Comparison of ENCODE assay signal across 9 cellular contexts in genomic region chr14:33951183-33951840, GRCh38. TPM values are rescaled to one million over a fixed set of nuclear protein-coding genes. Genes with fewer than 3 reads are reported as not detected.
DNase-seq lines count a peak whose midpoint lies in the region; TF ChIP-seq lines count a peak whose summit lies in the region.
"Had no signal": no experiment of that assay in that cellular context is flagged by ENCODE, and none has a peak within 500 bp of the region (broad histone marks: within the 10 kb centered on the region; RNA-seq: fewer than 3 reads in every experiment).

No MANE protein-coding gene starts in this region.

- H3K27ac ChIP-seq in iPS-18a (ENCODE audit: low read length) (peak overlapping the region; percentile 7), suprapubic skin (peak overlapping the region; percentile 81)

- no peak overlapping the region for H3K27ac Mint-ChIP-seq in activated CD4-positive, alpha-beta T cell treated with anti-CD3 and anti-CD28 coated beads, Interleukin-2, amount 10 ng/mL, durations not matched to agents 7 days and 5 days
- H3K27ac Mint-ChIP-seq in activated CD4-positive, alpha-beta memory T cell treated with anti-CD3 and anti-CD28 coated beads, Interleukin-2, amount 10 ng/mL, durations not matched to agents 7 days and 5 days, result no peak overlapping the region

- peak overlapping the region; percentile 35 for H3K9ac ChIP-seq in iPS-18a (ENCODE audit: low read length)

- H3K9me3 ChIP-seq in iPS-18a (ENCODE audit: control insufficient read depth, low read depth, low read length) (no peaks in the 10 kb centered on the region), suprapubic skin (no peaks in the 10 kb centered on the region)

- intact Hi-C loops in head of caudate nucleus (cut with DNase I), result loop anchor here (5.0 to 10.0 kb wide), 3 partner anchors 63 to 143 kb away; no protein-coding TSS in a partner anchor

- POLR2A ChIA-PET in activated CD4-positive, alpha-beta T cell treated with anti-CD3 and anti-CD28 coated beads, Interleukin-2, amount 10 ng/mL, durations not matched to agents 7 days and 5 days (lab: Charles Lee), result no interaction called here
- POLR2A ChIA-PET in activated CD4-positive, alpha-beta memory T cell treated with anti-CD3 and anti-CD28 coated beads, Interleukin-2, amount 10 ng/mL, durations not matched to agents 7 days and 5 days (lab: Charles Lee), result interaction anchor here (1.6 to 1.8 kb wide), 2 partner anchors 26 to 146 kb away, joined by 3 to 5 read pairs; no protein-coding TSS in a partner anchor

- H3K36me3 Mint-ChIP-seq in activated CD4-positive, alpha-beta T cell treated with anti-CD3 and anti-CD28 coated beads, Interleukin-2, amount 10 ng/mL, durations not matched to agents 7 days and 5 days (ENCODE audit: low read depth), result peaks cover 11% of the 10 kb centered on the region
- no peaks in the 10 kb centered on the region for H3K36me3 Mint-ChIP-seq in activated CD4-positive, alpha-beta memory T cell treated with anti-CD3 and anti-CD28 coated beads, Interleukin-2, amount 10 ng/mL, durations not matched to agents 7 days and 5 days (ENCODE audit: low read depth)

- H3K27me3 Mint-ChIP-seq in activated CD4-positive, alpha-beta T cell treated with anti-CD3 and anti-CD28 coated beads, Interleukin-2, amount 10 ng/mL, durations not matched to agents 7 days and 5 days, result peaks cover 74% of the 10 kb centered on the region
- peaks cover 64% of the 10 kb centered on the region for H3K27me3 Mint-ChIP-seq in activated CD4-positive, alpha-beta memory T cell treated with anti-CD3 and anti-CD28 coated beads, Interleukin-2, amount 10 ng/mL, durations not matched to agents 7 days and 5 days

- no peak for TF ChIP-seq CTCF in suprapubic skin (IDR thresholded peaks at IDR 0.05)

- H3K9me3 Mint-ChIP-seq in activated CD4-positive, alpha-beta T cell treated with anti-CD3 and anti-CD28 coated beads, Interleukin-2, amount 10 ng/mL, durations not matched to agents 7 days and 5 days, result no peaks in the 10 kb centered on the region
- no peaks in the 10 kb centered on the region for H3K9me3 Mint-ChIP-seq in activated CD4-positive, alpha-beta memory T cell treated with anti-CD3 and anti-CD28 coated beads, Interleukin-2, amount 10 ng/mL, durations not matched to agents 7 days and 5 days

- DNase-seq in activated CD4-positive, alpha-beta T cell treated with anti-CD3 and anti-CD28 coated beads, Interleukin-2, amount 10 ng/mL, durations not matched to agents 7 days and 5 days, result no peak
- DNase-seq in activated CD4-positive, alpha-beta T cell treated with anti-CD3 and anti-CD28 coated beads, Interleukin-2, amount 50 U/mL, for 4 hours, result no peak
- DNase-seq in activated CD4-positive, alpha-beta memory T cell treated with anti-CD3 and anti-CD28 coated beads, Interleukin-2, amount 10 ng/mL, durations not matched to agents 7 days and 5 days, result no peak
- DNase-seq in suprapubic skin (ENCODE audit: low spot score in 2 of 2), result no peak
- no peak for DNase-seq in D341Med (ENCODE audit: low spot score)
- no peak for DNase-seq in activated CD8-positive, alpha-beta memory T cell treated with anti-CD3 and anti-CD28 coated beads, Interleukin-2, amount 50 U/mL, for 48 hours
- no peak for DNase-seq in head of caudate nucleus

- H3K4me1 Mint-ChIP-seq in activated CD4-positive, alpha-beta T cell treated with anti-CD3 and anti-CD28 coated beads, Interleukin-2, amount 10 ng/mL, durations not matched to agents 7 days and 5 days, result peaks cover 36% of the 10 kb centered on the region
- H3K4me1 Mint-ChIP-seq in activated CD4-positive, alpha-beta memory T cell treated with anti-CD3 and anti-CD28 coated beads, Interleukin-2, amount 10 ng/mL, durations not matched to agents 7 days and 5 days, result peaks cover 26% of the 10 kb centered on the region

- H3K4me1 ChIP-seq in iPS-18a (ENCODE audit: control insufficient read depth, low read depth, low read length) (peaks cover 20% of the 10 kb centered on the region), suprapubic skin (peaks cover 25% of the 10 kb centered on the region)

- peaks cover 26% of the 10 kb centered on the region for H3K27me3 ChIP-seq in iPS-18a (ENCODE audit: control insufficient read depth, insufficient read depth, low read length)
- H3K27me3 ChIP-seq in suprapubic skin, result no peaks in the 10 kb centered on the region

- CTCF ChIA-PET in activated CD4-positive, alpha-beta T cell treated with anti-CD3 and anti-CD28 coated beads, Interleukin-2, amount 10 ng/mL, durations not matched to agents 7 days and 5 days (lab: Charles Lee), result interaction anchor here (2.7 kb wide), 1 partner anchor 11 kb away, joined by 7 read pairs; no protein-coding TSS in a partner anchor
- CTCF ChIA-PET in activated CD4-positive, alpha-beta memory T cell treated with anti-CD3 and anti-CD28 coated beads, Interleukin-2, amount 10 ng/mL, durations not matched to agents 7 days and 5 days (lab: Charles Lee), result interaction anchor here (1.2 kb wide), 1 partner anchor 147 kb away, joined by 3 read pairs; no protein-coding TSS in a partner anchor

- H3K36me3 ChIP-seq in iPS-18a (ENCODE audit: control insufficient read depth, low read depth, low read length) (no peaks in the 10 kb centered on the region), suprapubic skin (no peaks in the 10 kb centered on the region)

- 11% methylated on average over 11 of the region's 11 CpGs for WGBS in suprapubic skin

- no peak for TF ChIP-seq POLR2A in suprapubic skin (IDR thresholded peaks at IDR 0.05)

- peak overlapping the region; percentile 77 for H3K4me3 Mint-ChIP-seq in activated CD4-positive, alpha-beta T cell treated with anti-CD3 and anti-CD28 coated beads, Interleukin-2, amount 10 ng/mL, durations not matched to agents 7 days and 5 days
- peak overlapping the region; percentile 78 for H3K4me3 Mint-ChIP-seq in activated CD4-positive, alpha-beta memory T cell treated with anti-CD3 and anti-CD28 coated beads, Interleukin-2, amount 10 ng/mL, durations not matched to agents 7 days and 5 days

- no peak for TF ChIP-seq EP300 in suprapubic skin (IDR thresholded peaks at IDR 0.05)

- H3K4me3 ChIP-seq in iPS-18a (ENCODE audit: low read length), result peak overlapping the region; percentile 50
- peak overlapping the region; percentile 77 for H3K4me3 ChIP-seq in suprapubic skin

RNA-seq across cellular contexts. Expression of gene EGLN3, which starts 0.4 kb away (rescaled TPM):
- total RNA-seq in activated CD4-positive, alpha-beta T cell treated with anti-CD3 and anti-CD28 coated beads, Interleukin-2, amount 10 ng/mL, durations not matched to agents 7 days and 5 days, result 10 to 100 TPM; 18.2 to 18.6 TPM
- 10 to 100 TPM; 10.9 to 12.0 TPM for total RNA-seq in activated CD4-positive, alpha-beta memory T cell treated with anti-CD3 and anti-CD28 coated beads, Interleukin-2, amount 10 ng/mL, durations not matched to agents 7 days and 5 days
- 100 to 1,000 TPM in 1 of 4 donors, 10 to 100 TPM in 3; 37.8 to 203 (median 73.2) TPM for total RNA-seq in suprapubic skin
- total RNA-seq: HT1080 had no signal
